Comparison of ENCODE assay signal across 31 cellular contexts in genomic region chr11:25633230-25633629, GRCh38.
"Had no signal": no experiment of that assay in that cellular context is flagged by ENCODE, and none has a peak within 500 bp of the region (broad histone marks: within the 10 kb centered on the region; RNA-seq: fewer than 3 reads in every experiment).

No MANE protein-coding gene starts in this region.

- H3K4me3 Mint-ChIP-seq: natural killer cell; nephron; neural progenitor cell; stimulated activated memory B cell treated with anti-CD40 and anti-IgM and Interleukin-4, amounts not matched to agents 10 μg/mL and 1 μg/mL and 100 μg/mL, for 72 hours; stimulated activated naive CD8-positive, alpha-beta T cell treated with anti-CD3 and anti-CD28 coated beads, Interleukin-15, amount 100 ng/mL, for 72 hours; type B pancreatic cell had no signal

- H3K27ac ChIP-seq: neural progenitor cell, ovary, parathyroid adenoma, psoas muscle, skin epidermis, spleen, suprapubic skin, testis, tibial artery, transverse colon, upper lobe of right lung, uterus had no signal

- H3K9me3 ChIP-seq: ovary, psoas muscle, suprapubic skin, testis, tibial artery, transverse colon, upper lobe of right lung, uterus had no signal

- H3K36me3 Mint-ChIP-seq: natural killer cell; neural progenitor cell; stimulated activated memory B cell treated with anti-CD40 and anti-IgM and Interleukin-4, amounts not matched to agents 10 μg/mL and 1 μg/mL and 100 μg/mL, for 72 hours; type B pancreatic cell had no signal

- H3K27me3 Mint-ChIP-seq: progenitor cell of endocrine pancreas; stimulated activated memory B cell treated with anti-CD40 and anti-IgM and Interleukin-4, amounts not matched to agents 10 μg/mL and 1 μg/mL and 100 μg/mL, for 72 hours; stimulated activated naive CD8-positive, alpha-beta T cell treated with anti-CD3 and anti-CD28 coated beads, Interleukin-15, amount 100 ng/mL, for 72 hours; type B pancreatic cell had no signal

- H3K4me1 Mint-ChIP-seq: natural killer cell; nephron; neural progenitor cell; stimulated activated memory B cell treated with anti-CD40 and anti-IgM and Interleukin-4, amounts not matched to agents 10 μg/mL and 1 μg/mL and 100 μg/mL, for 72 hours; stimulated activated naive CD8-positive, alpha-beta T cell treated with anti-CD3 and anti-CD28 coated beads, Interleukin-15, amount 100 ng/mL, for 72 hours had no signal

- H3K36me3 ChIP-seq: neural progenitor cell, ovary, spleen, suprapubic skin, tibial artery, transverse colon, upper lobe of right lung had no signal

- H3K4me2 ChIP-seq: neural progenitor cell, smooth muscle cell had no signal

- H2AFZ ChIP-seq: neural progenitor cell, parathyroid adenoma had no signal

- H3K9ac ChIP-seq: neural progenitor cell, parathyroid adenoma had no signal

- DNase-seq: natural killer cell; occipital lobe; ovary; posterior cingulate gyrus; psoas muscle; right cardiac atrium; spleen; stimulated activated CD4-positive, alpha-beta T cell treated with anti-CD3 and anti-CD28 coated beads, Interleukin-12 subunit alpha, Interleukin-12 subunit beta, amount 100 ng/mL, for 4 hours; stimulated activated CD4-positive, alpha-beta T cell treated with anti-CD3 and anti-CD28 coated beads, Interleukin-1b, Interleukin-23, amount 100 ng/mL, for 48 hours; stimulated activated CD4-positive, alpha-beta T cell treated with anti-CD3 and anti-CD28 coated beads, Interleukin-4, amount 100 ng/mL, for 1 hour; stimulated activated CD4-positive, alpha-beta T cell treated with anti-CD3 and anti-CD28 coated beads, Interleukin-4, amount 100 ng/mL, for 4 hours; stimulated activated CD8-positive, alpha-beta memory T cell treated with anti-CD3 and anti-CD28 coated beads, Interleukin-4, amount 100 ng/mL, for 48 hours; stimulated activated naive CD4-positive, alpha-beta T cell; stimulated activated naive CD8-positive, alpha-beta T cell treated with anti-CD3 and anti-CD28 coated beads, Interleukin-15, amount 100 ng/mL, for 72 hours; stimulated activated naive CD8-positive, alpha-beta T cell treated with anti-CD3 and anti-CD28 coated beads, Interleukin-15, Interleukin-2, amounts not matched to agents 100 U/mL and 50 U/mL, for 24 hours; substantia nigra; testis; tibial artery; transverse colon; upper lobe of right lung; uterus had no signal

- H3K4me3 ChIP-seq: neural progenitor cell, ovary, psoas muscle, skin epidermis, smooth muscle cell, spleen, suprapubic skin, testis, tibial artery, transverse colon, upper lobe of right lung, uterus had no signal

- H3K27me3 ChIP-seq: neural progenitor cell, ovary, spleen, suprapubic skin, testis, tibial artery, transverse colon, upper lobe of right lung, uterus had no signal

- ATAC-seq: natural killer cell; psoas muscle; right cardiac atrium; sciatic nerve; stimulated activated memory B cell treated with anti-CD40 and anti-IgM and Interleukin-4, amounts not matched to agents 10 μg/mL and 1 μg/mL and 100 μg/mL, for 72 hours; stimulated activated naive CD8-positive, alpha-beta T cell treated with anti-CD3 and anti-CD28 coated beads, Interleukin-15, amount 100 ng/mL, for 72 hours; stimulated activated naive CD8-positive, alpha-beta T cell treated with anti-CD3 and anti-CD28 coated beads, Interleukin-15, Interleukin-2, amounts not matched to agents 100 U/mL and 50 U/mL, for 24 hours; upper lobe of right lung had no signal

- H3K79me2 ChIP-seq: parathyroid adenoma had no signal

- H3K9me3 Mint-ChIP-seq: neural progenitor cell; stimulated activated memory B cell treated with anti-CD40 and anti-IgM and Interleukin-4, amounts not matched to agents 10 μg/mL and 1 μg/mL and 100 μg/mL, for 72 hours; type B pancreatic cell had no signal

- H3K4me1 ChIP-seq: neural progenitor cell, parathyroid adenoma, psoas muscle, spleen, suprapubic skin, testis, tibial artery, transverse colon, upper lobe of right lung, uterus had no signal

- H3K27ac Mint-ChIP-seq: natural killer cell; nephron; neural progenitor cell; progenitor cell of endocrine pancreas; stimulated activated memory B cell treated with anti-CD40 and anti-IgM and Interleukin-4, amounts not matched to agents 10 μg/mL and 1 μg/mL and 100 μg/mL, for 72 hours; stimulated activated naive CD8-positive, alpha-beta T cell treated with anti-CD3 and anti-CD28 coated beads, Interleukin-15, amount 100 ng/mL, for 72 hours; type B pancreatic cell had no signal
